8 cellular contexts compared by ENCODE assay signal in genomic region chr12:14884458-14884878, GRCh38. TPM values are rescaled to one million over a fixed set of nuclear protein-coding genes. Genes with fewer than 3 reads are reported as not detected.
DNase-seq lines count a peak whose midpoint lies in the region; TF ChIP-seq lines count a peak whose summit lies in the region.

No MANE protein-coding gene starts in this region.

- in situ Hi-C loops in Caki2 (cut with HindIII; ENCODE audit: low pct_unique_long_range_greater_than_20kb, low sequenced_read_pairs), result no loop called here

- no peak for TF ChIP-seq CTCF in GM20000 (IDR thresholded peaks at IDR 0.05; ENCODE audit: extremely low read depth, missing control alignments)
- TF ChIP-seq CTCF in left ventricle myocardium inferior (IDR thresholded peaks at IDR 0.05; ENCODE audit: borderline replicate concordance), result no peak
- TF ChIP-seq CTCF in spleen (IDR thresholded peaks at IDR 0.05 in 8 of 11, conservative IDR thresholded peaks at IDR 0.05 in 3 of 11), result no peak

- H3K36me3 Mint-ChIP-seq in activated naive CD8-positive, alpha-beta T cell, result peaks cover 5% of the 10 kb centered on the region

- H3K4me3 Mint-ChIP-seq in activated naive CD8-positive, alpha-beta T cell, result peak overlapping the region; percentile 72

- H3K4me3 ChIP-seq in SK-N-MC (peak overlapping the region; percentile 73), left ventricle myocardium inferior (peak overlapping the region; percentile 62), spleen (peak overlapping the region in 2 of 8 donors; percentile 3 to 47)

- H3K36me3 ChIP-seq in SK-N-MC (ENCODE audit: insufficient read depth, low read length) (peaks cover 3% of the 10 kb centered on the region; the same call in 1 of the 2 replicates), left ventricle myocardium inferior (peaks cover 22% of the 10 kb centered on the region), spleen (no peaks in the 10 kb centered on the region)

- H3K27me3 ChIP-seq in left ventricle myocardium inferior (ENCODE audit: low read depth) (no peaks in the 10 kb centered on the region), spleen (replicated peaks in 1 of 7) (peaks cover 0 to 9% (median 0%) of the 10 kb centered on the region in 7 donors)

- peaks cover 5% of the 10 kb centered on the region for H3K27me3 Mint-ChIP-seq in activated naive CD8-positive, alpha-beta T cell

- H3K4me1 ChIP-seq in left ventricle myocardium inferior, result peaks cover 39% of the 10 kb centered on the region
- H3K4me1 ChIP-seq in spleen, result peaks cover 19 to 43% (median 27%) of the 10 kb centered on the region in 6 donors

- H3K9me3 ChIP-seq in SK-N-MC (ENCODE audit: low read depth, low read length) (no peaks in the 10 kb centered on the region), left ventricle myocardium inferior (replicated peaks) (no peaks in the 10 kb centered on the region), spleen (no peaks in the 10 kb centered on the region)

- H3K4me1 Mint-ChIP-seq in activated naive CD8-positive, alpha-beta T cell (ENCODE audit: low read depth), result peaks cover 58% of the 10 kb centered on the region

- no peaks in the 10 kb centered on the region for H3K9me3 Mint-ChIP-seq in activated naive CD8-positive, alpha-beta T cell (ENCODE audit: low read depth)

- intact Hi-C loops in left ventricle myocardium inferior (cut with micrococcal nuclease), result loop anchor here (5.0 kb wide), 1 partner anchor 37 kb away; no protein-coding TSS in a partner anchor
- intact Hi-C loops in spleen (cut with DNase I; ENCODE audit: low total_unique reads), result no loop called here

- H3K27ac ChIP-seq in SK-N-MC, result peak overlapping the region; percentile 78
- H3K27ac ChIP-seq in left ventricle myocardium inferior (replicated peaks), result peak overlapping the region; percentile 83
- peak overlapping the region in 2 of 8 donors; percentile 19 to 22 for H3K27ac ChIP-seq in spleen

- TF ChIP-seq POLR2A in spleen (IDR thresholded peaks at IDR 0.05), result no peak

- peak overlapping the region; percentile 16 for H3K27ac Mint-ChIP-seq in activated naive CD8-positive, alpha-beta T cell

- 1 to 4% (median 1%) methylated on average over 5 of the region's 5 CpGs for WGBS in spleen, 5 donors

- H3K9ac ChIP-seq in SK-N-MC (ENCODE audit: insufficient read length), result peak overlapping the region; percentile 44

- DNase-seq in Caki2 (ENCODE audit: low read depth), result peak; percentile 8
- peak; percentile 26 for DNase-seq in GM20000 (ENCODE audit: low spot score)
- DNase-seq in HS-5 (ENCODE audit: low read depth), result peak; percentile 36
- peak; percentile 65 for DNase-seq in SK-N-MC (ENCODE audit: low read depth, low spot score)
- DNase-seq in left ventricle myocardium inferior, result peak; percentile 83
- peak; percentile 91 for DNase-seq in spleen
- DNase-seq in NCI-H774 (lab: John Stamatoyannopoulos, UW), result no peak

RNA-seq across cellular contexts. Expression of gene MGP, which starts 1.2 kb away (rescaled TPM):
- not detected in 2 replicates for total RNA-seq in Caki2 (2014; rRNA removed; shearing (Covaris generic); ENCODE audit: low replicate concordance)
- total RNA-seq in left ventricle myocardium inferior, result 497 TPM
- total RNA-seq in spleen, result 10 to 100 TPM; 29.4 to 96.6 (median 43.5) TPM
- 100 to 1,000 TPM in 2 of 3 donors, 10 to 100 TPM in 1; 56.4 to 292 (median 110) TPM for polyA plus RNA-seq in spleen

RNA-seq across cellular contexts. Expression of gene ART4, which starts 41.1 kb away (rescaled TPM):
- total RNA-seq in Caki2 (2014; rRNA removed; shearing (Covaris generic); ENCODE audit: low replicate concordance), result not detected in 2 replicates
- total RNA-seq in left ventricle myocardium inferior (5.0 TPM), spleen (10 to 100 TPM; 14.2 to 46.1 (median 21.5) TPM)
- 1 to 10 TPM; 2.3 to 8.9 (median 3.9) TPM for polyA plus RNA-seq in spleen

RNA-seq across cellular contexts. Expression of gene ERP27, which starts 53.9 kb away (rescaled TPM):
- not detected in 2 replicates for total RNA-seq in Caki2 (2014; rRNA removed; shearing (Covaris generic); ENCODE audit: low replicate concordance)
- 0.14 TPM for total RNA-seq in left ventricle myocardium inferior
- 1 to 10 TPM; 3.5 to 6.4 (median 4.3) TPM for total RNA-seq in spleen
- 1 to 10 TPM; 1.3 to 2.0 (median 1.6) TPM for polyA plus RNA-seq in spleen

Comparison
In these comparisons a context has a peak if more than half of its experiments do, and no peak if none do; other contexts are left out.
1. RNA of gene MGP, which starts 1.2 kb away (total RNA-seq): 497 TPM in left ventricle myocardium inferior (single experiment) and 29.4 to 96.6 TPM in spleen; not detected in Caki2; every median in the first group is over 10 times any median in the second.